In the genomic region with DNA sequence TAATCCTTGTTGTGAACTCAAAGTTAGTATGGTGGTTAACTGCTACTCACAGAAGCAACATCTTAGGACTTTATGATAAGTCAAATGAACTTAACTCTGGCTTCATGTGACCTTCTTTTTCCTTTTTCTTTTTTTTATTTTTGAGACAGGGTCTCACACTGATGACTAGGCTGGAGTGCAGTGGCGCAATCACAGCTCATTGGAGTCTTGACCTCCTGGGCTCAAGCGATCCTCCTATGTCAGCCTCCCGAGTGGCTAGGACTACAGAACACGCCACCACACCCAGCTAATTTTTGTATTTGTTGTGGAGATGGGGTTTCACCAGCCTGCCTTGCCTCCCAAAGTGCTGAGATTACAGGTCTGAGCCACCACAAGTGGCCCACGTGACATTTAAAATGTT, we compare ENCODE assay signal across 20 cellular contexts. TPM values are rescaled to one million over a fixed set of nuclear protein-coding genes. Genes with fewer than 3 reads are reported as not detected.
DNase-seq lines count a peak whose midpoint lies in the region; ATAC-seq and TF ChIP-seq lines count a peak whose summit lies in the region.
"Had no signal": no experiment of that assay in that cellular context is flagged by ENCODE, and none has a peak within 500 bp of the region (broad histone marks: within the 10 kb centered on the region; RNA-seq: fewer than 3 reads in every experiment).

No MANE protein-coding gene starts in this region.

- CTCF ChIA-PET in RWPE1 (lab: Yijun Ruan, JAX): interaction anchor here (0.6 kb wide), 1 partner anchor 46 kb away, joined by 6 read pairs; no protein-coding TSS in a partner anchor

- peak overlapping the region; percentile 30 for H3K27ac Mint-ChIP-seq in activated naive CD4-positive, alpha-beta T cell treated with anti-CD3 and anti-CD28 coated beads, Interleukin-2, amount 50 U/mL, for 24 hours
- H3K27ac Mint-ChIP-seq: B cell, GM23338, H9 had no signal

- H3K4me1 ChIP-seq in smooth muscle cell (ENCODE audit: low read depth) (no peaks in the 10 kb centered on the region), lower lobe of right lung (peaks cover 10% of the 10 kb centered on the region), hepatocyte (ENCODE audit: insufficient read depth) (no peaks in the 10 kb centered on the region)

- ATAC-seq in lower lobe of right lung: no peak
- ATAC-seq: GM12878, GM23338, HCT116 had no signal

- peak overlapping the region; percentile 16; the same call in 1 of the 2 replicates for H3K27ac ChIP-seq in RWPE1
- peak overlapping the region; percentile 22 for H3K27ac ChIP-seq in smooth muscle cell (ENCODE audit: low read depth)
- H3K27ac ChIP-seq in lower lobe of right lung: no peak overlapping the region
- no peak overlapping the region for H3K27ac ChIP-seq in hepatocyte
- H3K27ac ChIP-seq: 22Rv1, BLaER1, C4-2B had no signal

- H2AFZ ChIP-seq in smooth muscle cell (ENCODE audit: low read depth): no peak overlapping the region
- no peak overlapping the region for H2AFZ ChIP-seq in hepatocyte
- H2AFZ ChIP-seq: GM23338 had no signal

- H3K79me2 ChIP-seq in smooth muscle cell (ENCODE audit: low read depth): peaks cover 97% of the 10 kb centered on the region
- H3K79me2 ChIP-seq in hepatocyte: peaks cover 87% of the 10 kb centered on the region

- peaks cover 38% of the 10 kb centered on the region for H3K4me1 Mint-ChIP-seq in activated naive CD4-positive, alpha-beta T cell treated with anti-CD3 and anti-CD28 coated beads, Interleukin-2, amount 50 U/mL, for 24 hours
- H3K4me1 Mint-ChIP-seq: B cell, GM23338, H9 had no signal

- POLR2A ChIA-PET in RWPE1 (lab: Yijun Ruan, JAX; ENCODE audit: low non-redundant PET): no interaction called here

- peaks cover 21% of the 10 kb centered on the region for H3K36me3 Mint-ChIP-seq in activated naive CD4-positive, alpha-beta T cell treated with anti-CD3 and anti-CD28 coated beads, Interleukin-2, amount 50 U/mL, for 24 hours

- no peak overlapping the region for H3K4me3 Mint-ChIP-seq in activated naive CD4-positive, alpha-beta T cell treated with anti-CD3 and anti-CD28 coated beads, Interleukin-2, amount 50 U/mL, for 24 hours
- H3K4me3 Mint-ChIP-seq: B cell; CD4-positive, alpha-beta T cell; CD8-positive, alpha-beta memory T cell; GM23338; H9 had no signal

- peaks cover 70% of the 10 kb centered on the region for H3K36me3 ChIP-seq in smooth muscle cell (ENCODE audit: low read depth)
- peaks cover 92% of the 10 kb centered on the region for H3K36me3 ChIP-seq in lower lobe of right lung
- H3K36me3 ChIP-seq in hepatocyte (replicated peaks; ENCODE audit: insufficient read depth, low read depth): peaks cover 10% of the 10 kb centered on the region

- H3K4me3 ChIP-seq in smooth muscle cell: no peak overlapping the region
- no peak overlapping the region for H3K4me3 ChIP-seq in lower lobe of right lung
- no peak overlapping the region for H3K4me3 ChIP-seq in hepatocyte
- H3K4me3 ChIP-seq: BLaER1, GM12878, GM23338 had no signal

- H3K4me2 ChIP-seq in smooth muscle cell: no peak overlapping the region
- H3K4me2 ChIP-seq in hepatocyte: no peak overlapping the region
- H3K4me2 ChIP-seq: BLaER1, GM23338 had no signal

- intact Hi-C loops in lower lobe of right lung (cut with DNase I): no loop called here

- no peaks in the 10 kb centered on the region for H3K27me3 ChIP-seq in smooth muscle cell (ENCODE audit: low read depth)
- no peaks in the 10 kb centered on the region for H3K27me3 ChIP-seq in lower lobe of right lung (ENCODE audit: low read depth)
- H3K27me3 ChIP-seq in hepatocyte: no peaks in the 10 kb centered on the region
- H3K27me3 ChIP-seq: BLaER1 had no signal

- H4K20me1 ChIP-seq in smooth muscle cell (ENCODE audit: low read depth) (peaks cover 100% of the 10 kb centered on the region), hepatocyte (ENCODE audit: insufficient read depth, poor library complexity, severe bottlenecking) (peaks cover 21% of the 10 kb centered on the region)
- H4K20me1 ChIP-seq: BLaER1 had no signal

- H3K27me3 Mint-ChIP-seq in activated naive CD4-positive, alpha-beta T cell treated with anti-CD3 and anti-CD28 coated beads, Interleukin-2, amount 50 U/mL, for 24 hours: no peaks in the 10 kb centered on the region
- H3K27me3 Mint-ChIP-seq: B cell; CD4-positive, alpha-beta T cell; CD8-positive, alpha-beta memory T cell had no signal

- no peaks in the 10 kb centered on the region for H3K9me3 Mint-ChIP-seq in activated naive CD4-positive, alpha-beta T cell treated with anti-CD3 and anti-CD28 coated beads, Interleukin-2, amount 50 U/mL, for 24 hours
- H3K9me3 Mint-ChIP-seq: CD4-positive, alpha-beta T cell; CD8-positive, alpha-beta memory T cell; GM23338; H9 had no signal

- TF ChIP-seq CTCF in RWPE1 (conservative IDR thresholded peaks at IDR 0.05; ENCODE audit: low read depth): no peak
- no peak for TF ChIP-seq CTCF in smooth muscle cell (IDR thresholded peaks at IDR 0.05; ENCODE audit: borderline replicate concordance, insufficient read depth, poor library complexity, severe bottlenecking)
- TF ChIP-seq CTCF in lower lobe of right lung (IDR thresholded peaks at IDR 0.05): no peak
- TF ChIP-seq CTCF in hepatocyte (IDR thresholded peaks at IDR 0.05; ENCODE audit: poor library complexity): no peak

- no peak for DNase-seq in activated naive CD4-positive, alpha-beta T cell (lab: John Stamatoyannopoulos, UW)
- DNase-seq in RWPE1 (ENCODE audit: low spot score) (no peak), smooth muscle cell (lab: John Stamatoyannopoulos, UW; ENCODE audit: unreplicated experiment) (no peak), lower lobe of right lung (no peak), hepatocyte (ENCODE audit: low spot score) (no peak)
- DNase-seq: CD4-positive, alpha-beta T cell; CD8-positive, alpha-beta memory T cell; DMS 273 treated with DMSO at 0.1 percent for 48 hours; DMS79; EL; GDM1; H9 had no signal

- WGBS in smooth muscle cell (ENCODE audit: low lambda C conversion rate): over 99% methylated on average over 5 of the region's 5 CpGs
- 98% methylated on average over 5 of the region's 5 CpGs for WGBS in hepatocyte (ENCODE audit: low lambda C conversion rate, missing lambda C conversion rate)

- no peaks in the 10 kb centered on the region for H3K9me2 ChIP-seq in hepatocyte (replicated peaks; ENCODE audit: insufficient read depth)

- H3K9me3 ChIP-seq in smooth muscle cell (replicated peaks; ENCODE audit: low read depth) (no peaks in the 10 kb centered on the region), lower lobe of right lung (no peaks in the 10 kb centered on the region), hepatocyte (ENCODE audit: low read depth) (no peaks in the 10 kb centered on the region)
- H3K9me3 ChIP-seq: BLaER1 had no signal

- H3F3A ChIP-seq in smooth muscle cell (ENCODE audit: low read depth): peaks cover 30% of the 10 kb centered on the region

- no peak overlapping the region for H3K9ac ChIP-seq in smooth muscle cell (ENCODE audit: low read depth)
- H3K9ac ChIP-seq: BLaER1 had no signal

RNA-seq across cellular contexts. Expression of a gene that starts 22.4 kb away (rescaled TPM):
- total RNA-seq in smooth muscle cell (490 TPM in 2 replicates), lower lobe of right lung (183 TPM), hepatocyte (306 and 312 TPM in 2 replicates)
- polyA plus RNA-seq in smooth muscle cell (315 and 339 TPM in 2 replicates), hepatocyte (226 and 243 TPM in 2 replicates)

RNA-seq across cellular contexts. Expression of a gene that starts 32.0 kb away (rescaled TPM):
- total RNA-seq in smooth muscle cell (4.4 and 7.8 TPM in 2 replicates), lower lobe of right lung (5.0 TPM), hepatocyte (12.5 and 14.0 TPM in 2 replicates)
- polyA plus RNA-seq in smooth muscle cell (1.2 and 2.2 TPM in 2 replicates), hepatocyte (1.5 and 2.1 TPM in 2 replicates)

Comparison
In these comparisons a context has a peak if more than half of its experiments do, and no peak if none do; other contexts are left out.
1. H3K27ac ChIP-seq: peak in RWPE1 (single experiment) and smooth muscle cell (single experiment); none in lower lobe of right lung (single experiment) and hepatocyte (single experiment).